Comparison of ENCODE assay signal across 25 cellular contexts in the genomic region with DNA sequence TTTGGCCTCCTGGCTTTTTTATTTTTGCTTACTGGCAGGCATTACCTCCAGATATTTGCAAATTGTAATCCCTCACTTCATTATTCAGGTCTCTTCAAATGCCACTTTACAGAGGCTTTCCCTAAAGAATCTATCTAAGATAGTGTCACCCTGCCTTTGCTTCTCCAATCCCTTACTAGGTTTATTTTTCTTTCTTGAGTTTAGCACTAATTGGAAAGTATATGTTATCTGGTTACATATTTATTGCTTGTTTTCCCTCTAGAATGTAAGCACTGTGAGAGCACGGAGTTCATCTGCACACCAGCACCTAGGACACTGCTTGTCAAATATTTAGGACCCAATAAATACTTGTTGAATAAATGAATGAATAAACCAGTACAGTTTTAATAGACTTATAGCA. TPM values are rescaled to one million over a fixed set of nuclear protein-coding genes. Genes with fewer than 3 reads are reported as not detected.
DNase-seq lines count a peak whose midpoint lies in the region; ATAC-seq and TF ChIP-seq lines count a peak whose summit lies in the region.
"Had no signal": no experiment of that assay in that cellular context is flagged by ENCODE, and none has a peak within 500 bp of the region (broad histone marks: within the 10 kb centered on the region; RNA-seq: fewer than 3 reads in every experiment).

No MANE protein-coding gene starts in this region.

- H3K4me1 ChIP-seq in OCI-LY1 (ENCODE audit: insufficient read depth, low read length, severe bottlenecking): peaks cover 44% of the 10 kb centered on the region
- peaks cover 23% of the 10 kb centered on the region for H3K4me1 ChIP-seq in CD8-positive, alpha-beta T cell (ENCODE audit: insufficient read depth, low read length)

- ATAC-seq in central memory CD8-positive, alpha-beta T cell (replicated peaks; ENCODE audit: extremely low read depth, poor library complexity, severe bottlenecking): no peak
- ATAC-seq in HG03280 (IDR thresholded peaks at IDR 0.05; ENCODE audit: unreplicated experiment) (no peak), left ventricle myocardium superior (no peak)
- ATAC-seq in CD8-positive, alpha-beta T cell: no peak
- ATAC-seq: WTC11 had no signal

- no peak overlapping the region for H3K9ac ChIP-seq in OCI-LY1 (ENCODE audit: low read length)
- H3K9ac ChIP-seq: BLaER1 treated with 17β-estradiol and CSF1 and Interleukin-3, amounts not matched to agents 10 nM and 100 nM had no signal

- H3K36me3 ChIP-seq in OCI-LY1 (ENCODE audit: insufficient read depth, low read length): peaks cover 20% of the 10 kb centered on the region; the same call in 1 of the 2 replicates
- H3K36me3 ChIP-seq in CD8-positive, alpha-beta T cell (ENCODE audit: insufficient read depth, low read length): no peaks in the 10 kb centered on the region

- no peak overlapping the region for H3K27ac ChIP-seq in OCI-LY1 (ENCODE audit: low read depth, low read length, poor library complexity, severe bottlenecking)
- no peak overlapping the region for H3K27ac ChIP-seq in CD8-positive, alpha-beta T cell (ENCODE audit: low read depth, low read length)
- H3K27ac ChIP-seq: BLaER1 treated with 17β-estradiol and CSF1 and Interleukin-3, amounts not matched to agents 10 nM and 100 nM; skin epidermis had no signal

- H3K9me2 ChIP-seq in OCI-LY1 (ENCODE audit: low read depth, low read length): no peaks in the 10 kb centered on the region

- intact Hi-C loops in left ventricle myocardium superior (cut with micrococcal nuclease): no loop called here
- intact Hi-C loops in CD8-positive, alpha-beta T cell (cut with DNase I, micrococcal nuclease): no loop called here

- peaks cover 37% of the 10 kb centered on the region for H3K4me1 Mint-ChIP-seq in T-helper 1 cell treated with Interleukin-12 subunit alpha and Interleukin-12 subunit beta and Interleukin-4 antibody, amounts not matched to agents 30 μg/mL and 1 μg/mL, for 36 hours (ENCODE audit: low read depth)
- H3K4me1 Mint-ChIP-seq in central memory CD8-positive, alpha-beta T cell: peaks cover 25% of the 10 kb centered on the region
- peaks cover 25% of the 10 kb centered on the region for H3K4me1 Mint-ChIP-seq in CD8-positive, alpha-beta T cell (ENCODE audit: low read depth)

- H3F3A ChIP-seq in OCI-LY1 (ENCODE audit: insufficient read depth, low read length): no peaks in the 10 kb centered on the region

- CTCF ChIA-PET in CD8-positive, alpha-beta T cell (lab: Charles Lee): no interaction called here

- POLR2A ChIA-PET in CD8-positive, alpha-beta T cell (lab: Charles Lee): no interaction called here

- no peaks in the 10 kb centered on the region for H3K27me3 ChIP-seq in OCI-LY1 (ENCODE audit: insufficient read depth, low read length)
- no peaks in the 10 kb centered on the region for H3K27me3 ChIP-seq in CD8-positive, alpha-beta T cell (ENCODE audit: insufficient read depth, low read length)
- H3K27me3 ChIP-seq: BLaER1 treated with 17β-estradiol and CSF1 and Interleukin-3, amounts not matched to agents 10 nM and 100 nM had no signal

- no peak for DNase-seq in T-helper 1 cell
- DNase-seq in central memory CD8-positive, alpha-beta T cell (ENCODE audit: low spot score in 2 of 2): no peak
- DNase-seq in left ventricle myocardium superior: no peak
- DNase-seq in CD8-positive, alpha-beta T cell: no peak
- no peak for DNase-seq in LoVo (ENCODE audit: low spot score)
- DNase-seq: activated CD4-positive, alpha-beta T cell treated with anti-CD3 and anti-CD28 coated beads, Interleukin-2, amount 50 U/mL, for 4 hours; activated CD8-positive, alpha-beta memory T cell treated with anti-CD3 and anti-CD28 coated beads, Interleukin-2, amount 50 U/mL, for 4 hours; activated naive CD4-positive, alpha-beta T cell treated with anti-CD3 and anti-CD28 coated beads, Interleukin-2, amount 50 U/mL, for 16 hours; amygdala; dermis blood vessel endothelial cell; EL; HCEC 1CT; NCI-H1417 treated with DMSO at 0.1 percent for 48 hours; NCI-H2107; nucleus accumbens; RPMI8226; T-helper 9 cell had no signal

- no peak for TF ChIP-seq CTCF in OCI-LY1 (IDR thresholded peaks at IDR 0.05; ENCODE audit: low read length)
- TF ChIP-seq CTCF in CD8-positive, alpha-beta T cell (IDR thresholded peaks at IDR 0.05): no peak

- H4K20me1 ChIP-seq in OCI-LY1 (ENCODE audit: insufficient read depth, low read length): no peaks in the 10 kb centered on the region

- H3K4me3 ChIP-seq in OCI-LY1 (ENCODE audit: low read depth, low read length, poor library complexity, severe bottlenecking): no peak overlapping the region
- no peak overlapping the region for H3K4me3 ChIP-seq in CD8-positive, alpha-beta T cell (ENCODE audit: low read depth, low read length)
- H3K4me3 ChIP-seq: BLaER1 treated with 17β-estradiol and CSF1 and Interleukin-3, amounts not matched to agents 10 nM and 100 nM; lung; skin epidermis had no signal

- peak overlapping the region; percentile 43 for H3K27ac Mint-ChIP-seq in T-helper 1 cell treated with Interleukin-12 subunit alpha and Interleukin-12 subunit beta and Interleukin-4 antibody, amounts not matched to agents 30 μg/mL and 1 μg/mL, for 36 hours
- peak overlapping the region; percentile 2 for H3K27ac Mint-ChIP-seq in central memory CD8-positive, alpha-beta T cell (ENCODE audit: low read depth)
- H3K27ac Mint-ChIP-seq in CD8-positive, alpha-beta T cell: no peak overlapping the region
- H3K27ac Mint-ChIP-seq: type B pancreatic cell, WTC11 had no signal

- H3K4me3 Mint-ChIP-seq in T-helper 1 cell treated with Interleukin-12 subunit alpha and Interleukin-12 subunit beta and Interleukin-4 antibody, amounts not matched to agents 30 μg/mL and 1 μg/mL, for 36 hours: no peak overlapping the region
- no peak overlapping the region for H3K4me3 Mint-ChIP-seq in central memory CD8-positive, alpha-beta T cell
- H3K4me3 Mint-ChIP-seq in CD8-positive, alpha-beta T cell: no peak overlapping the region
- H3K4me3 Mint-ChIP-seq: type B pancreatic cell, WTC11 had no signal

- H3K9me3 Mint-ChIP-seq in T-helper 1 cell treated with Interleukin-12 subunit alpha and Interleukin-12 subunit beta and Interleukin-4 antibody, amounts not matched to agents 30 μg/mL and 1 μg/mL, for 36 hours: no peaks in the 10 kb centered on the region
- H3K9me3 Mint-ChIP-seq in central memory CD8-positive, alpha-beta T cell: no peaks in the 10 kb centered on the region
- H3K9me3 Mint-ChIP-seq in CD8-positive, alpha-beta T cell: no peaks in the 10 kb centered on the region
- H3K9me3 Mint-ChIP-seq: type B pancreatic cell, WTC11 had no signal

- H3K9me3 ChIP-seq in OCI-LY1 (ENCODE audit: low read length): no peaks in the 10 kb centered on the region
- no peaks in the 10 kb centered on the region for H3K9me3 ChIP-seq in CD8-positive, alpha-beta T cell (ENCODE audit: low read length)
- H3K9me3 ChIP-seq: BLaER1 treated with 17β-estradiol and CSF1 and Interleukin-3, amounts not matched to agents 10 nM and 100 nM had no signal

- no peak overlapping the region for H2AFZ ChIP-seq in OCI-LY1 (ENCODE audit: low read length)

- peak overlapping the region; percentile 40; the same call in 1 of the 2 replicates for H3K4me2 ChIP-seq in OCI-LY1 (ENCODE audit: low read length)

- peaks cover 91% of the 10 kb centered on the region for H3K79me2 ChIP-seq in OCI-LY1 (ENCODE audit: insufficient read depth, low read length)

- H3K36me3 Mint-ChIP-seq in T-helper 1 cell treated with Interleukin-12 subunit alpha and Interleukin-12 subunit beta and Interleukin-4 antibody, amounts not matched to agents 30 μg/mL and 1 μg/mL, for 36 hours (ENCODE audit: low read depth): peaks cover 5% of the 10 kb centered on the region
- H3K36me3 Mint-ChIP-seq in central memory CD8-positive, alpha-beta T cell (ENCODE audit: insufficient read depth): peaks cover 12% of the 10 kb centered on the region
- peaks cover 7% of the 10 kb centered on the region for H3K36me3 Mint-ChIP-seq in CD8-positive, alpha-beta T cell
- H3K36me3 Mint-ChIP-seq: type B pancreatic cell, WTC11 had no signal

- no peaks in the 10 kb centered on the region for H3K27me3 Mint-ChIP-seq in T-helper 1 cell treated with Interleukin-12 subunit alpha and Interleukin-12 subunit beta and Interleukin-4 antibody, amounts not matched to agents 30 μg/mL and 1 μg/mL, for 36 hours (ENCODE audit: low read depth)
- H3K27me3 Mint-ChIP-seq in central memory CD8-positive, alpha-beta T cell: no peaks in the 10 kb centered on the region
- no peaks in the 10 kb centered on the region for H3K27me3 Mint-ChIP-seq in CD8-positive, alpha-beta T cell (ENCODE audit: low read depth)
- H3K27me3 Mint-ChIP-seq: type B pancreatic cell had no signal

RNA-seq across cellular contexts. Expression of a gene that starts 3.5 kb away (rescaled TPM):
- 0.37 TPM for total RNA-seq in left ventricle myocardium superior
- total RNA-seq in CD8-positive, alpha-beta T cell: 1 to 10 TPM; 1.5 to 2.6 TPM

RNA-seq across cellular contexts. Expression of a gene that starts 3.8 kb away (rescaled TPM):
- total RNA-seq in left ventricle myocardium superior: 10.5 TPM
- 1 to 10 TPM; 2.8 to 3.7 TPM for total RNA-seq in CD8-positive, alpha-beta T cell
